25 cellular contexts compared by ENCODE assay signal in genomic region chr3:124177070-124177469, GRCh38.
"Had no signal": no experiment of that assay in that cellular context is flagged by ENCODE, and none has a peak within 500 bp of the region (broad histone marks: within the 10 kb centered on the region; RNA-seq: fewer than 3 reads in every experiment).

No MANE protein-coding gene starts in this region.

- ATAC-seq: K562 had no signal

- H3K27ac Mint-ChIP-seq: IgD-negative memory B cell had no signal

- H3K36me3 Mint-ChIP-seq: IgD-negative memory B cell had no signal

- H3K4me3 ChIP-seq: K562, SJSA1, SK-N-MC had no signal

- H3K4me1 ChIP-seq: SJSA1 had no signal

- H3K4me3 Mint-ChIP-seq: IgD-negative memory B cell had no signal

- DNase-seq: Kasumi-1, MV-4-11, NCI-H1048, NCI-H1105, NCI-H1417, NCI-H146, NCI-H187, NCI-H2029, NCI-H2081 treated with DMSO at 0.1 percent for 48 hours, NCI-H2171, NCI-H226, NCI-H446, NCI-H510A, NCI-H524 treated with DMSO at 0.1 percent for 48 hours, NCI-H69, NCI-H774, Right ventricle myocardium superior, RPMI8226, SIG-M5 had no signal

- H3K36me3 ChIP-seq: SJSA1 had no signal

- H3K27me3 ChIP-seq: SJSA1 had no signal

- H3K4me1 Mint-ChIP-seq: IgD-negative memory B cell had no signal

- H3K9me3 ChIP-seq: SJSA1 had no signal

- H3K27ac ChIP-seq: HL-60, KMS-11, SJSA1, SK-N-MC had no signal

- H3K9me3 Mint-ChIP-seq: IgD-negative memory B cell had no signal

- H3K9ac ChIP-seq: KMS-11 had no signal
